ENCODE assay signal across 8 cellular contexts in the genomic region with DNA sequence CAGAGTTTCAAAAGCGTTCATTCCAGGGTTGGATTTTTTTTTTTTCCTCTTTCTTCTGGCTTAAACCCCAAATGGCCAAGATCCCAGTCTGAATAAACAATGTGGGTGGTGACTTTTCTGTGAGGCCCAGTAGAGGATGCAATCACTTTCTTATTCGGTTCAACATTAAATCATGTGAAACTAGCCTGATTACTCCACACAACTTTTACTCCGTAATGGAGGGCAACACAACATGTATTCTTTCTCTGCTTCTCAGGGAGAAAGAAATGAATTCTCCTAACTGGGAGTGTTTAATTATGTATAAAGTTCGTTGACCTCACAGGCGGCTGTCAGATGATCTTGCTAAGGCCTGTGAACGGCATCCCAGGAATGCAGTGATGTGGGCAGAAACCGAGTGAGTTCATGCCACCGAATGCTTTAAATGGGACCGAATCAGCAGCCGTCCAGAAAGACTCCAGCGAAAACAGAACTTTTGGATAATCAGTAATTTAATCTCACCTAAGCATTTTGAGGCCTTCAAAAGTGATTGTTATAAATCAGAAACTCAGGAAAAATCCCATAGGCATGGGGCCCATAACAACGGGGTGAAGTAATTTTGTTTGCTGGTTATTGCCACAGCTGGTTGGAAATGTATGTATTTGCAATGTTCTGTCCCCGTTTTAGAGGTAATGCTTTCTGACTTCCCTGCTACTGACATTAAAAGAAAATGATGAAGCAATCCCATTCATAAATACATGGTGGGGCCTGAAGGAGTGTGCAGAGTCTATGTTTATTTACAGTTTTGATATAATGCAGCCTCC.
DNase-seq lines count a peak whose midpoint lies in the region; TF ChIP-seq lines count a peak whose summit lies in the region.

No MANE protein-coding gene starts in this region.

- H3K9me3 ChIP-seq in muscle layer of colon (ENCODE audit: low read length) (no peaks in the 10 kb centered on the region), MM.1S (replicated peaks; ENCODE audit: insufficient read depth, low read length) (no peaks in the 10 kb centered on the region)

- no peak overlapping the region for H3K4me3 Mint-ChIP-seq in activated T-helper 2 cell treated with anti-CD3 and anti-CD28 coated beads, Interferon-gamma antibody, Interleukin-2, Interleukin-4, amounts not matched to agents 10 μg/mL and 5 μg/mL and 100 μg/mL, durations not matched to agents 14 hours and 24 hours and 36 hours (ENCODE audit: low read depth)
- no peak overlapping the region for H3K4me3 Mint-ChIP-seq in activated CD4-positive, alpha-beta T cell treated with anti-CD3 and anti-CD28 coated beads, Interleukin-2, amount 10 ng/mL, durations not matched to agents 7 days and 5 days

- H3K4me1 ChIP-seq in muscle layer of colon (ENCODE audit: insufficient read depth, low read length) (peaks cover 22% of the 10 kb centered on the region), MM.1S (ENCODE audit: low read length) (peaks cover 21% of the 10 kb centered on the region)

- H3K27me3 Mint-ChIP-seq in activated T-helper 2 cell treated with anti-CD3 and anti-CD28 coated beads, Interferon-gamma antibody, Interleukin-2, Interleukin-4, amounts not matched to agents 10 μg/mL and 5 μg/mL and 100 μg/mL, durations not matched to agents 14 hours and 24 hours and 36 hours (ENCODE audit: low read depth), result no peaks in the 10 kb centered on the region
- H3K27me3 Mint-ChIP-seq in activated CD4-positive, alpha-beta T cell treated with anti-CD3 and anti-CD28 coated beads, Interleukin-2, amount 10 ng/mL, durations not matched to agents 7 days and 5 days, result no peaks in the 10 kb centered on the region

- H3K9me2 ChIP-seq in MM.1S (replicated peaks; ENCODE audit: insufficient read depth, low read length), result no peaks in the 10 kb centered on the region

- H3K4me3 ChIP-seq in muscle layer of colon (ENCODE audit: low read depth in 1 of 2, low read length in 2 of 2), result peak overlapping the region in 1 of 2 donors; percentile 34
- no peak overlapping the region for H3K4me3 ChIP-seq in MM.1S (ENCODE audit: low read length)

- peaks cover 19% of the 10 kb centered on the region for H3K9me3 Mint-ChIP-seq in activated T-helper 2 cell treated with anti-CD3 and anti-CD28 coated beads, Interferon-gamma antibody, Interleukin-2, Interleukin-4, amounts not matched to agents 10 μg/mL and 5 μg/mL and 100 μg/mL, durations not matched to agents 14 hours and 24 hours and 36 hours
- H3K9me3 Mint-ChIP-seq in activated CD4-positive, alpha-beta T cell treated with anti-CD3 and anti-CD28 coated beads, Interleukin-2, amount 10 ng/mL, durations not matched to agents 7 days and 5 days, result peaks cover 19% of the 10 kb centered on the region

- H3K9ac ChIP-seq in muscle layer of colon (ENCODE audit: low read length) (no peak overlapping the region), MM.1S (ENCODE audit: low read length) (no peak overlapping the region)

- H3K27me3 ChIP-seq in muscle layer of colon (ENCODE audit: control insufficient read depth in 1 of 2, insufficient read depth in 2 of 2, low read length in 2 of 2) (no peaks in the 10 kb centered on the region), MM.1S (replicated peaks; ENCODE audit: insufficient read depth, low read length) (no peaks in the 10 kb centered on the region)

- H3F3A ChIP-seq in MM.1S (ENCODE audit: insufficient read depth, low read length), result peaks cover 13% of the 10 kb centered on the region; the same call in 1 of the 2 replicates

- CTCF ChIA-PET in activated CD4-positive, alpha-beta T cell treated with anti-CD3 and anti-CD28 coated beads, Interleukin-2, amount 10 ng/mL, durations not matched to agents 7 days and 5 days (lab: Charles Lee), result interaction anchor here (1.8 kb wide), 1 partner anchor 13 kb away, joined by 7 read pairs; no protein-coding TSS in a partner anchor

- H3K36me3 ChIP-seq in muscle layer of colon (ENCODE audit: insufficient read depth, low read length), result no peaks in the 10 kb centered on the region
- peaks cover 2% of the 10 kb centered on the region; the same call in 1 of the 2 replicates for H3K36me3 ChIP-seq in MM.1S (replicated peaks; ENCODE audit: insufficient read depth, low read length)

- no peak; the same call in 1 of the 2 replicates for TF ChIP-seq CTCF in AG09319 (IDR thresholded peaks at IDR 0.05; ENCODE audit: low read depth, low read length)
- TF ChIP-seq CTCF in MM.1S (IDR thresholded peaks at IDR 0.05; ENCODE audit: low read length), result no peak

- peak overlapping the region; percentile 82 for H3K27ac ChIP-seq in epithelial cell of prostate
- H3K27ac ChIP-seq in muscle layer of colon (ENCODE audit: low read depth, low read length), result peak overlapping the region; percentile 50
- H3K27ac ChIP-seq in MM.1S (ENCODE audit: low read length), result no peak overlapping the region

- H2AFZ ChIP-seq in MM.1S (ENCODE audit: low read length), result no peak overlapping the region

- H3K79me2 ChIP-seq in MM.1S (ENCODE audit: low read length), result peaks cover 74% of the 10 kb centered on the region

- DNase-seq in AG09319 (ENCODE audit: extremely low read depth, low read depth), result peak; percentile 64
- peak; percentile 73 for DNase-seq in NCI-H226
- peak; percentile 39 for DNase-seq in epithelial cell of prostate (ENCODE audit: low read depth, low spot score)
- DNase-seq in activated T-helper 2 cell treated with anti-CD3 and anti-CD28 coated beads, Interferon-gamma antibody, Interleukin-2, Interleukin-4, amounts not matched to agents 10 μg/mL and 5 μg/mL and 100 μg/mL, durations not matched to agents 14 hours and 24 hours and 36 hours (ENCODE audit: low spot score), result no peak
- no peak for DNase-seq in NCI-H187 (lab: John Stamatoyannopoulos, UW)
- DNase-seq in MM.1S, result no peak
- no peak for DNase-seq in activated CD4-positive, alpha-beta T cell treated with anti-CD3 and anti-CD28 coated beads, Interleukin-2, amount 10 ng/mL, durations not matched to agents 7 days and 5 days

- H3K27ac Mint-ChIP-seq in activated T-helper 2 cell treated with anti-CD3 and anti-CD28 coated beads, Interferon-gamma antibody, Interleukin-2, Interleukin-4, amounts not matched to agents 10 μg/mL and 5 μg/mL and 100 μg/mL, durations not matched to agents 14 hours and 24 hours and 36 hours, result no peak overlapping the region
- H3K27ac Mint-ChIP-seq in activated CD4-positive, alpha-beta T cell treated with anti-CD3 and anti-CD28 coated beads, Interleukin-2, amount 10 ng/mL, durations not matched to agents 7 days and 5 days, result no peak overlapping the region

- H3K4me2 ChIP-seq in MM.1S (ENCODE audit: low read depth, low read length), result no peak overlapping the region

- intact Hi-C loops in activated T-helper 2 cell treated with anti-CD3 and anti-CD28 coated beads, Interferon-gamma antibody, Interleukin-2, Interleukin-4, amounts not matched to agents 10 μg/mL and 5 μg/mL and 100 μg/mL, durations not matched to agents 14 hours and 24 hours and 36 hours (cut with micrococcal nuclease), result no loop called here

- H4K20me1 ChIP-seq in MM.1S (ENCODE audit: insufficient read depth, low read length), result no peaks in the 10 kb centered on the region

- H3K36me3 Mint-ChIP-seq in activated T-helper 2 cell treated with anti-CD3 and anti-CD28 coated beads, Interferon-gamma antibody, Interleukin-2, Interleukin-4, amounts not matched to agents 10 μg/mL and 5 μg/mL and 100 μg/mL, durations not matched to agents 14 hours and 24 hours and 36 hours (ENCODE audit: low read depth), result peaks cover 87% of the 10 kb centered on the region
- H3K36me3 Mint-ChIP-seq in activated CD4-positive, alpha-beta T cell treated with anti-CD3 and anti-CD28 coated beads, Interleukin-2, amount 10 ng/mL, durations not matched to agents 7 days and 5 days (ENCODE audit: low read depth), result peaks cover 86% of the 10 kb centered on the region

- peaks cover 76% of the 10 kb centered on the region for H3K4me1 Mint-ChIP-seq in activated T-helper 2 cell treated with anti-CD3 and anti-CD28 coated beads, Interferon-gamma antibody, Interleukin-2, Interleukin-4, amounts not matched to agents 10 μg/mL and 5 μg/mL and 100 μg/mL, durations not matched to agents 14 hours and 24 hours and 36 hours (ENCODE audit: low read depth)
- H3K4me1 Mint-ChIP-seq in activated CD4-positive, alpha-beta T cell treated with anti-CD3 and anti-CD28 coated beads, Interleukin-2, amount 10 ng/mL, durations not matched to agents 7 days and 5 days, result peaks cover 69% of the 10 kb centered on the region

- POLR2A ChIA-PET in activated CD4-positive, alpha-beta T cell treated with anti-CD3 and anti-CD28 coated beads, Interleukin-2, amount 10 ng/mL, durations not matched to agents 7 days and 5 days (lab: Charles Lee), result no interaction called here

Comparison
In these comparisons a context has a peak if more than half of its experiments do, and no peak if none do; other contexts are left out.
1. DNase-seq: peak in AG09319 (single experiment), NCI-H226 (single experiment) and epithelial cell of prostate (single experiment); none in activated T-helper 2 cell treated with anti-CD3 and anti-CD28 coated beads, Interferon-gamma antibody, Interleukin-2, Interleukin-4, amounts not matched to agents 10 μg/mL and 5 μg/mL and 100 μg/mL, durations not matched to agents 14 hours and 24 hours and 36 hours (single experiment), NCI-H187 (0 of 2), MM.1S (single experiment) and activated CD4-positive, alpha-beta T cell treated with anti-CD3 and anti-CD28 coated beads, Interleukin-2, amount 10 ng/mL, durations not matched to agents 7 days and 5 days (single experiment).